Comparison of ENCODE assay signal across 8 cellular contexts in genomic region chr7:140230517-140230861, GRCh38. TPM values are rescaled to one million over a fixed set of nuclear protein-coding genes. Genes with fewer than 3 reads are reported as not detected.
DNase-seq lines count a peak whose midpoint lies in the region; ATAC-seq, FAIRE-seq and TF ChIP-seq lines count a peak whose summit lies in the region.

No MANE protein-coding gene starts in this region.

- H4K20me1 ChIP-seq in SU-DHL-6 (ENCODE audit: low read depth, low read length): no peaks in the 10 kb centered on the region

- H3K36me3 ChIP-seq in SU-DHL-6 (ENCODE audit: low read length): no peaks in the 10 kb centered on the region
- no peaks in the 10 kb centered on the region for H3K36me3 ChIP-seq in ascending aorta
- H3K36me3 ChIP-seq in kidney (ENCODE audit: control insufficient read depth in 1 of 2, insufficient read depth in 2 of 2, low read length in 2 of 2): no peaks in the 10 kb centered on the region

- TF ChIP-seq CTCF in SU-DHL-6 (IDR thresholded peaks at IDR 0.05; ENCODE audit: insufficient read depth, low read length, poor library complexity, severe bottlenecking) (no peak), ascending aorta (IDR thresholded peaks at IDR 0.05) (no peak), kidney (IDR thresholded peaks at IDR 0.05; ENCODE audit: borderline replicate concordance, extremely low read depth, insufficient read depth) (no peak)

- H3K79me2 ChIP-seq in SU-DHL-6 (ENCODE audit: insufficient read depth, low read length): no peaks in the 10 kb centered on the region

- intact Hi-C loops in ascending aorta (cut with DNase I): loop anchor here (2.0 kb wide), 1 partner anchor 54 kb away; the partner anchor contains the start of gene KDM7A
- intact Hi-C loops in kidney (cut with DNase I): no loop called here

- H3K4me1 ChIP-seq in ascending aorta (peaks cover 2 to 4% of the 10 kb centered on the region in 2 donors), kidney (ENCODE audit: control insufficient read depth in 1 of 2, insufficient read depth in 1 of 2, low read depth in 1 of 2, low read length in 2 of 2) (peaks cover 0 to 5% of the 10 kb centered on the region in 2 donors)

- no peaks in the 10 kb centered on the region for H3K9me3 ChIP-seq in SU-DHL-6 (ENCODE audit: insufficient read depth, low read length)
- H3K9me3 ChIP-seq in ascending aorta: no peaks in the 10 kb centered on the region
- no peaks in the 10 kb centered on the region for H3K9me3 ChIP-seq in kidney (ENCODE audit: control insufficient read depth in 1 of 2, low read length in 2 of 2)

- peak overlapping the region; percentile 65 for H3K4me2 ChIP-seq in SU-DHL-6 (ENCODE audit: low read depth, low read length, poor library complexity, severe bottlenecking)

- ATAC-seq in GM21360 (IDR thresholded peaks at IDR 0.05; ENCODE audit: unreplicated experiment): peak; percentile 38
- no peak for ATAC-seq in HG02588 (IDR thresholded peaks at IDR 0.05; ENCODE audit: unreplicated experiment)
- ATAC-seq in GM19467 (IDR thresholded peaks at IDR 0.05; ENCODE audit: unreplicated experiment): no peak

- DNase-seq in ascending aorta (ENCODE audit: low spot score in 2 of 2) (no peak), kidney (peak; percentile 86), middle frontal gyrus (ENCODE audit: extremely low spot score, low spot score) (no peak)
- peak; percentile 78 for DNase-seq in stimulated activated CD4-positive, alpha-beta T cell treated with anti-CD3 and anti-CD28 coated beads, Interleukin-2, amount 100 ng/mL, for 4 hours (ENCODE audit: low read depth)

- FAIRE-seq in kidney (lab: Jason Lieb, UNC): no peak

- no peaks in the 10 kb centered on the region for H3F3A ChIP-seq in SU-DHL-6 (ENCODE audit: insufficient read depth)

- H3K27me3 ChIP-seq in SU-DHL-6 (ENCODE audit: low read length) (no peaks in the 10 kb centered on the region), ascending aorta (peaks cover 6% of the 10 kb centered on the region)

- H3K9ac ChIP-seq in SU-DHL-6 (ENCODE audit: low read length) (peak overlapping the region; percentile 41; the same call in 1 of the 2 replicates), kidney (ENCODE audit: low read length in 2 of 2) (no peak overlapping the region)

- H2AFZ ChIP-seq in SU-DHL-6 (ENCODE audit: low read depth, low read length, severe bottlenecking): peak overlapping the region; percentile 57

- H3K4me3 ChIP-seq in SU-DHL-6 (ENCODE audit: insufficient read depth, low read length, poor library complexity, severe bottlenecking) (peak overlapping the region; percentile 42), ascending aorta (peak overlapping the region; percentile 60 to 69), kidney (ENCODE audit: low read length in 2 of 2) (peak overlapping the region in 1 of 2 donors; percentile 64)

- H3K9me2 ChIP-seq in SU-DHL-6 (replicated peaks; ENCODE audit: insufficient read depth, low read length): no peaks in the 10 kb centered on the region

- H3K27ac ChIP-seq in SU-DHL-6 (ENCODE audit: low read depth, low read length) (no peak overlapping the region; the same call in 1 of the 2 replicates), ascending aorta (no peak overlapping the region), kidney (ENCODE audit: low read depth in 2 of 2, low read length in 2 of 2) (peak overlapping the region; percentile 22 to 47)

RNA-seq across cellular contexts. Expression of gene KDM7A, which starts 53.7 kb away (rescaled TPM):
- 65.1 TPM for total RNA-seq in ascending aorta
- total RNA-seq in kidney: 14.2 TPM
- polyA plus RNA-seq in kidney (ENCODE audit: insufficient read depth, low read depth, low replicate concordance): 2.2 TPM

Comparison
In these comparisons a context has a peak if more than half of its experiments do, and no peak if none do; other contexts are left out.
1. H3K27ac ChIP-seq: peak in kidney (2 of 2); none in SU-DHL-6 (single experiment) and ascending aorta (0 of 2).
2. DNase-seq: peak in kidney (single experiment) and stimulated activated CD4-positive, alpha-beta T cell treated with anti-CD3 and anti-CD28 coated beads, Interleukin-2, amount 100 ng/mL, for 4 hours (single experiment); none in ascending aorta (0 of 2) and middle frontal gyrus (single experiment).